17 cellular contexts compared by ENCODE assay signal in genomic region chr13:85236431-85236830, GRCh38.
DNase-seq lines count a peak whose midpoint lies in the region; ATAC-seq and TF ChIP-seq lines count a peak whose summit lies in the region.
"Had no signal": no experiment of that assay in that cellular context is flagged by ENCODE, and none has a peak within 500 bp of the region (broad histone marks: within the 10 kb centered on the region; RNA-seq: fewer than 3 reads in every experiment).

No MANE protein-coding gene starts in this region.

- H4K20me1 ChIP-seq in mammary epithelial cell (ENCODE audit: insufficient read depth, low read length) = no peaks in the 10 kb centered on the region

- no TSS peak for BruUV-seq in mammary epithelial cell (replicated peaks; lab: Mats Ljungman, UMichigan)

- CTCF ChIA-PET in mammary epithelial cell (lab: Charles Lee; ENCODE audit: low non-redundant PET) = no interaction called here

- dilution Hi-C loops in mammary epithelial cell (cut with HindIII; ENCODE audit: low sequenced_read_pairs) = no loop called here

- TF ChIP-seq CTCF in mammary epithelial cell (conservative IDR thresholded peaks at IDR 0.05 in 1 of 2, IDR thresholded peaks at IDR 0.05 in 1 of 2; ENCODE audit: extremely low read depth in 1 of 2, insufficient read depth in 1 of 2, low read depth in 1 of 2, low read length in 2 of 2) = no peak

- no peaks in the 10 kb centered on the region for H3K27me3 ChIP-seq in MG63
- no peaks in the 10 kb centered on the region for H3K27me3 ChIP-seq in mammary epithelial cell (ENCODE audit: insufficient read depth, low read length)

- peak overlapping the region; percentile 4; the same call in 1 of the 2 replicates for H3K4me3 ChIP-seq in MG63
- peak overlapping the region in 1 of 3 experiments; percentile 5 for H3K4me3 ChIP-seq in mammary epithelial cell (replicated peaks in 1 of 3; ENCODE audit: insufficient read depth in 1 of 3, low read depth in 2 of 3, low read length in 3 of 3)
- H3K4me3 ChIP-seq: mucosa of descending colon, skin epidermis had no signal

- in situ Hi-C loops in mammary epithelial cell (cut with MboI; ENCODE audit: low sequenced_read_pairs in 2 of 2) = loop anchor here in 1 of 2 donors (25.0 kb wide), 1 partner anchor 551 kb away; the partner anchor contains the start of gene SLITRK6

- intact Hi-C loops in mammary epithelial cell (cut with micrococcal nuclease) = loop anchor here (10.0 kb wide), 1 partner anchor 348 kb away; no protein-coding TSS in a partner anchor
- intact Hi-C loops in left colon (cut with DNase I, micrococcal nuclease) = no loop called here

- peaks cover 21% of the 10 kb centered on the region for H3K4me1 ChIP-seq in mammary epithelial cell (ENCODE audit: insufficient read depth, low read length)

- DNase-seq in EH (ENCODE audit: low read depth) (peak; percentile 59), MG63 (peak; percentile 2), mammary epithelial cell (peak; percentile 77), glomerular endothelial cell (ENCODE audit: extremely low read depth, low read depth, low spot score) (peak; percentile 31), NCI-H146 treated with DMSO at 0.1 percent for 48 hours (lab: John Stamatoyannopoulos, UW; ENCODE audit: unreplicated experiment) (no peak), left colon (no peak), NCI-H2196 treated with DMSO at 0.1 percent for 48 hours (lab: John Stamatoyannopoulos, UW; ENCODE audit: unreplicated experiment) (no peak)
- DNase-seq: activated CD4-positive, alpha-beta T cell treated with anti-CD3 and anti-CD28 coated beads, Interleukin-2, amount 10 ng/mL, durations not matched to agents 7 days and 5 days; activated T-cell treated with anti-CD3 and anti-CD28 coated beads, Interleukin-2, amount 50 U/mL, for 1 hour; kidney glomerular epithelial cell; mucosa of descending colon; SIG-M5; stimulated activated naive CD4-positive, alpha-beta T cell; T1000 had no signal

- H3K36me3 ChIP-seq in MG63 = no peaks in the 10 kb centered on the region
- no peaks in the 10 kb centered on the region for H3K36me3 ChIP-seq in mammary epithelial cell (ENCODE audit: insufficient read depth, low read length)

- no peaks in the 10 kb centered on the region for H3K79me2 ChIP-seq in mammary epithelial cell (ENCODE audit: insufficient read depth, low read length)

- H3K4me2 ChIP-seq in mammary epithelial cell (ENCODE audit: insufficient read depth, low read depth, low read length) = peak overlapping the region; percentile 61

- H3K9me3 ChIP-seq in MG63 (no peaks in the 10 kb centered on the region), mammary epithelial cell (replicated peaks; ENCODE audit: insufficient read depth, low read length) (no peaks in the 10 kb centered on the region)
- H3K9me3 ChIP-seq: mucosa of descending colon had no signal

- peak overlapping the region; percentile 45 for H2AFZ ChIP-seq in mammary epithelial cell (ENCODE audit: low read depth, low read length)

- no peak overlapping the region for H3K9ac ChIP-seq in mammary epithelial cell (ENCODE audit: insufficient read depth, low read length)

- 13% methylated on average over 1 of the region's 1 CpG for WGBS in mammary epithelial cell (ENCODE audit: low coverage, missing lambda C conversion rate)

- ATAC-seq in HG02970 (IDR thresholded peaks at IDR 0.05; ENCODE audit: low FRiP score, unreplicated experiment) (no peak), left colon (no peak)
- ATAC-seq: activated naive CD4-positive, alpha-beta T cell treated with anti-CD3 and anti-CD28 coated beads, Interleukin-2, amount 50 U/mL, for 72 hours; mucosa of descending colon had no signal

- peak overlapping the region; percentile 44 for H3K27ac ChIP-seq in mammary epithelial cell (ENCODE audit: insufficient read depth, low read depth, low read length)

Comparison
In these comparisons a context has a peak if more than half of its experiments do, and no peak if none do; other contexts are left out.
1. DNase-seq: peak in EH (single experiment), MG63 (single experiment), mammary epithelial cell (single experiment) and glomerular endothelial cell (single experiment); none in NCI-H146 treated with DMSO at 0.1 percent for 48 hours (single experiment), left colon (0 of 2) and NCI-H2196 treated with DMSO at 0.1 percent for 48 hours (single experiment).